In genomic region chr11:124069429-124070401, GRCh38 we compare ENCODE assay signal across 8 cellular contexts. TPM values are rescaled to one million over a fixed set of nuclear protein-coding genes. Genes with fewer than 3 reads are reported as not detected.
A peak's percentile ranks its signal among the peaks of the same experiment; 100 is the strongest.
DNase-seq lines count a peak whose midpoint lies in the region; ATAC-seq, FAIRE-seq and TF ChIP-seq lines count a peak whose summit lies in the region.

No MANE protein-coding gene starts in this region.

- peak overlapping the region in 2 of 5 experiments; percentile 16 to 37 for H3K27ac Mint-ChIP-seq in brain

- peak overlapping the region in 3 of 5 experiments; percentile 53 to 69 (median 64) for H3K4me3 Mint-ChIP-seq in brain

- TF ChIP-seq CTCF in brain (conservative IDR thresholded peaks at IDR 0.05): peak; percentile 46 to 64

- H3K9me3 ChIP-seq in ES-I3 (ENCODE audit: control insufficient read depth, insufficient read depth, low read length): no peaks in the 10 kb centered on the region

- peak; percentile 66 for ATAC-seq in GM21515 (IDR thresholded peaks at IDR 0.05; ENCODE audit: unreplicated experiment)

- DNase-seq in HT-29 (ENCODE audit: low spot score) (peak; percentile 56), SHP77 (lab: John Stamatoyannopoulos, UW) (peak; percentile 49 to 70), kidney glomerular epithelial cell (lab: John Stamatoyannopoulos, UW) (peak; percentile 15), RCC 7860 (ENCODE audit: low spot score) (no peak)
- DNase-seq in stimulated activated CD8-positive, alpha-beta memory T cell treated with anti-CD3 and anti-CD28 coated beads, Interleukin-4, amount 100 ng/mL, for 48 hours: peak; percentile 57

- H3K9ac ChIP-seq in ES-I3 (ENCODE audit: low read depth, low read length): peak overlapping the region; percentile 44; the same call in 1 of the 2 replicates

- H3K36me3 ChIP-seq in ES-I3 (ENCODE audit: insufficient read depth, low read length): no peaks in the 10 kb centered on the region

- H3K27me3 Mint-ChIP-seq in brain: peaks cover 9% of the 10 kb centered on the region

- peaks cover 28% of the 10 kb centered on the region for H3K4me1 Mint-ChIP-seq in brain

- no peak for FAIRE-seq in RCC 7860 (lab: Jason Lieb, UNC)

- no peaks in the 10 kb centered on the region for H3K9me3 Mint-ChIP-seq in brain

- no peaks in the 10 kb centered on the region for H3K36me3 Mint-ChIP-seq in brain

- no peaks in the 10 kb centered on the region for H3K4me1 ChIP-seq in ES-I3 (ENCODE audit: insufficient read depth, low read length)

RNA-seq across cellular contexts. Expression of gene OR10G7, which starts 28.6 kb away (rescaled TPM):
- not detected in 2 replicates for total RNA-seq in HT-29 (2014; rRNA removed; shearing (Covaris generic))
- polyA plus RNA-seq in brain (ENCODE audit: insufficient read depth, low read depth, low replicate concordance): not detected

RNA-seq across cellular contexts. Expression of gene OR10G8, which starts 43.1 kb away (rescaled TPM):
- total RNA-seq in HT-29 (2014; rRNA removed; shearing (Covaris generic)): not detected in 2 replicates
- not detected for polyA plus RNA-seq in brain (ENCODE audit: insufficient read depth, low read depth, low replicate concordance)

RNA-seq across cellular contexts. Expression of gene VWA5A, which starts 45.5 kb away (rescaled TPM):
- total RNA-seq in HT-29 (2014; rRNA removed; shearing (Covaris generic)): 0.18 and 0.81 TPM in 2 replicates
- polyA plus RNA-seq in brain (ENCODE audit: insufficient read depth, low read depth, low replicate concordance): 6.3 TPM

RNA-seq across cellular contexts. Expression of gene OR10G9, which starts 46.9 kb away (rescaled TPM):
- total RNA-seq in HT-29 (2014; rRNA removed; shearing (Covaris generic)): not detected in 2 replicates
- not detected for polyA plus RNA-seq in brain (ENCODE audit: insufficient read depth, low read depth, low replicate concordance)

RNA-seq across cellular contexts. Expression of gene OR10G4, which starts 56.9 kb away (rescaled TPM):
- not detected in 2 replicates for total RNA-seq in HT-29 (2014; rRNA removed; shearing (Covaris generic))
- polyA plus RNA-seq in brain (ENCODE audit: insufficient read depth, low read depth, low replicate concordance): not detected
